8 cellular contexts compared by ENCODE assay signal in the genomic region with DNA sequence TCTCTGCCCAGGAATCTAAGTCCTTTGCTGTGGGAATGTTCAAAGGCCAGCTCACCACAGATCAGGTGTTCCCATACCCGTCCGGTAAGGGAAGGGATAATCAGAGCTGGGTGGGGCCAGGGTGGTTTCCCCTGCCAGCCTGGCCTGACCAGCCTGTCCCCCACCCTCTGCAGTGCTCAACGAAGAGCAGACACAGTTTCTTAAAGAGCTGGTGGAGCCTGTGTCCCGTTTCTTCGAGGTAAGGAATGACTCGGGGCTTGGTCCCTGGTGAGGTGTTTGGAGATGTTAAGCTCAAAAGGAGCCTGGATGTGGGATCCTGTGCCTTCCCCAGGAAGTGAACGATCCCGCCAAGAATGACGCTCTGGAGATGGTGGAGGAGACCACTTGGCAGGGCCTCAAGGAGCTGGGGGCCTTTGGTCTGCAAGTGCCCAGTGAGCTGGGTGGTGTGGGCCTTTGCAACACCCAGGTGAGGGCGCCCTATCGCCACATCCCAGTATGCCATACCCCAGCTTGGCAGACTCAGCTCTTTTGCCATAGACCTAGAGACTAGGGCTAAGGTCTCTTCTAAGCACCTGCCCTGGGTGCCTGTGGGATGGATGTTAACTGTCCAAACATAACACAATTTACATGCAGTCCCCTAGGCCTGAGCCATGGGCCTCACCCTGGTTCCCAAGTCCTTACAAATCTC. TPM values are rescaled to one million over a fixed set of nuclear protein-coding genes. Genes with fewer than 3 reads are reported as not detected.
DNase-seq lines count a peak whose midpoint lies in the region; ATAC-seq and TF ChIP-seq lines count a peak whose summit lies in the region.

No MANE protein-coding gene starts in this region.

- no peak overlapping the region for H2AFZ ChIP-seq in neuron (ENCODE audit: low read depth, low read length)

- no peaks in the 10 kb centered on the region for H3K27me3 Mint-ChIP-seq in activated T-cell treated with anti-CD3 and anti-CD28 coated beads, Interleukin-2, amount 50 U/mL, for 4 hours (ENCODE audit: low read depth)

- peaks cover 46% of the 10 kb centered on the region for H3K4me1 ChIP-seq in neuron (ENCODE audit: insufficient read depth, low read length)

- peaks cover 15% of the 10 kb centered on the region for H3K36me3 Mint-ChIP-seq in activated T-cell treated with anti-CD3 and anti-CD28 coated beads, Interleukin-2, amount 50 U/mL, for 4 hours (ENCODE audit: insufficient read depth)

- DNase-seq in 8988T (peak; percentile 68), NCI-H748 treated with DMSO at 0.1 percent for 48 hours (lab: John Stamatoyannopoulos, UW) (peak; percentile 36), fibroblast of pulmonary artery (ENCODE audit: low read depth) (peak; percentile 73), cortex of kidney (lab: John Stamatoyannopoulos, UW) (no peak)
- peak; percentile 55 for DNase-seq in activated T-cell treated with anti-CD3 and anti-CD28 coated beads, Interleukin-2, amount 50 U/mL, for 4 hours

- H3K4me1 Mint-ChIP-seq in activated T-cell treated with anti-CD3 and anti-CD28 coated beads, Interleukin-2, amount 50 U/mL, for 4 hours (ENCODE audit: low read depth): peaks cover 48% of the 10 kb centered on the region

- peaks cover 40% of the 10 kb centered on the region for H3K36me3 ChIP-seq in neuron (ENCODE audit: insufficient read depth, low read length)

- ATAC-seq in activated T-cell treated with anti-CD3 and anti-CD28 coated beads, Interleukin-2, amount 50 U/mL, for 4 hours: peak; percentile 44
- no peak for ATAC-seq in GM18520 (IDR thresholded peaks at IDR 0.05; ENCODE audit: unreplicated experiment)

- peak overlapping the region; percentile 76 for H3K4me3 ChIP-seq in fibroblast of pulmonary artery (replicated peaks; ENCODE audit: low read depth, low read length)
- H3K4me3 ChIP-seq in neuron (ENCODE audit: low read length): peak overlapping the region; percentile 72

- no peaks in the 10 kb centered on the region for H3K9me3 ChIP-seq in neuron (ENCODE audit: low read length)

- no peaks in the 10 kb centered on the region for H3K9me3 Mint-ChIP-seq in activated T-cell treated with anti-CD3 and anti-CD28 coated beads, Interleukin-2, amount 50 U/mL, for 4 hours

- peak overlapping the region; percentile 94 for H3K4me3 Mint-ChIP-seq in activated T-cell treated with anti-CD3 and anti-CD28 coated beads, Interleukin-2, amount 50 U/mL, for 4 hours

- no peaks in the 10 kb centered on the region for H3K27me3 ChIP-seq in neuron (ENCODE audit: insufficient read depth, low read length)

- TF ChIP-seq CTCF in GM12874 (IDR thresholded peaks at IDR 0.05; ENCODE audit: insufficient read depth, low read depth, low read length) (peak; percentile 74), fibroblast of pulmonary artery (IDR thresholded peaks at IDR 0.05; ENCODE audit: low read length, missing control alignments) (peak; percentile 48)

RNA-seq across cellular contexts. Expression of a gene that starts 1.0 kb away (rescaled TPM):
- 100 to 1,000 TPM; 161 to 222 (median 174) TPM for total RNA-seq in activated T-cell treated with anti-CD3 and anti-CD28 coated beads, Interleukin-2, amount 50 U/mL, for 4 hours

RNA-seq across cellular contexts. Expression of a gene that starts 1.1 kb away (rescaled TPM):
- total RNA-seq in activated T-cell treated with anti-CD3 and anti-CD28 coated beads, Interleukin-2, amount 50 U/mL, for 4 hours: 1 to 10 TPM; 4.2 to 6.5 (median 5.7) TPM

RNA-seq across cellular contexts. Expression of a gene that starts 13.6 kb away (rescaled TPM):
- 10 to 100 TPM; 62.9 to 65.3 (median 63.2) TPM for total RNA-seq in activated T-cell treated with anti-CD3 and anti-CD28 coated beads, Interleukin-2, amount 50 U/mL, for 4 hours

RNA-seq across cellular contexts. Expression of a gene that starts 18.5 kb away (rescaled TPM):
- total RNA-seq in activated T-cell treated with anti-CD3 and anti-CD28 coated beads, Interleukin-2, amount 50 U/mL, for 4 hours: 10 to 100 TPM; 42.6 to 47.6 (median 43.0) TPM

RNA-seq across cellular contexts. Expression of a gene that starts 21.5 kb away (rescaled TPM):
- total RNA-seq in activated T-cell treated with anti-CD3 and anti-CD28 coated beads, Interleukin-2, amount 50 U/mL, for 4 hours: 100 to 1,000 TPM; 114 to 136 (median 133) TPM
